In the genomic region with DNA sequence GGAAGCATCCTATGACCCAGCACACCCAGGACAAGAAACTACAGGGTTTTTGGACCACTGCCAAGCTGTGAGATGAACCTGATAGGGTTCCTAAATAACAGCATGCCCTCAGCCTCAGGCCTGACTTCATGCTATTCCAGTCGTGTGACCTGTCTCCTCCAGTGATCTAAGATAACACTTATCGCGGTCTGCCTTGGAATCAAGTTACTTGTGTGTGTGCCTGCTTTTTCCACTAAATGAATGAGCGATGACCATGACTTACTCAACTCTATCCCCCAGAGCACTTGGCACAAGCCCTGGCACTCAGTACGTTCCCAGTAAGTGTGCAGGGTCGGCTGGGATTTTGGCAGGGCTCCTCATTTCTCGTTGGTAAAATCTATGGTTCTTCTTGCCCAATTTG, we compare ENCODE assay signal across 12 cellular contexts.
DNase-seq lines count a peak whose midpoint lies in the region; ATAC-seq and TF ChIP-seq lines count a peak whose summit lies in the region.
"Had no signal": no experiment of that assay in that cellular context is flagged by ENCODE, and none has a peak within 500 bp of the region (broad histone marks: within the 10 kb centered on the region; RNA-seq: fewer than 3 reads in every experiment).

No MANE protein-coding gene starts in this region.

- H3K27ac Mint-ChIP-seq in naive thymus-derived CD8-positive, alpha-beta T cell: no peak overlapping the region
- H3K27ac Mint-ChIP-seq: activated naive CD8-positive, alpha-beta T cell treated with anti-CD3 and anti-CD28 coated beads, Interleukin-2, amount 10 ng/mL, durations not matched to agents 7 days and 5 days had no signal

- DNase-seq in DMS 273 (lab: John Stamatoyannopoulos, UW; ENCODE audit: unreplicated experiment) (peak; percentile 86), LNCaP clone FGC (ENCODE audit: low read depth) (peak; percentile 43), kidney tubule cell (ENCODE audit: low spot score) (peak; percentile 26), GM10248 (ENCODE audit: extremely low spot score) (no peak), NCI-H1048 (lab: John Stamatoyannopoulos, UW) (no peak), NCI-H128 (lab: John Stamatoyannopoulos, UW; ENCODE audit: unreplicated experiment) (no peak)
- no peak for DNase-seq in naive thymus-derived CD8-positive, alpha-beta T cell
- DNase-seq: activated naive CD8-positive, alpha-beta T cell treated with anti-CD3 and anti-CD28 coated beads, Interleukin-2, amount 10 ng/mL, durations not matched to agents 7 days and 5 days; effector memory CD4-positive, alpha-beta T cell; T1000 had no signal

- TF ChIP-seq CTCF in LNCaP clone FGC (IDR thresholded peaks at IDR 0.05; ENCODE audit: control insufficient read depth, extremely low read depth, insufficient read depth) (no peak), VCaP (conservative IDR thresholded peaks at IDR 0.05) (no peak), GM10248 (IDR thresholded peaks at IDR 0.05; ENCODE audit: control extremely low read depth, extremely low read depth, low read depth, missing control alignments) (no peak)

- no peaks in the 10 kb centered on the region for H3K27me3 Mint-ChIP-seq in naive thymus-derived CD8-positive, alpha-beta T cell
- H3K27me3 Mint-ChIP-seq: activated naive CD8-positive, alpha-beta T cell treated with anti-CD3 and anti-CD28 coated beads, Interleukin-2, amount 10 ng/mL, durations not matched to agents 7 days and 5 days had no signal

- POLR2A ChIA-PET in GM10248 (lab: Yijun Ruan, JAX): no interaction called here
- POLR2A ChIA-PET in naive thymus-derived CD8-positive, alpha-beta T cell (lab: Charles Lee): no interaction called here

- no peak overlapping the region for H3K4me3 Mint-ChIP-seq in naive thymus-derived CD8-positive, alpha-beta T cell
- H3K4me3 Mint-ChIP-seq: activated naive CD8-positive, alpha-beta T cell treated with anti-CD3 and anti-CD28 coated beads, Interleukin-2, amount 10 ng/mL, durations not matched to agents 7 days and 5 days had no signal

- H3K4me1 Mint-ChIP-seq in naive thymus-derived CD8-positive, alpha-beta T cell: peaks cover 0 to 3% (median 0%) of the 10 kb centered on the region in 4 donors
- H3K4me1 Mint-ChIP-seq: activated naive CD8-positive, alpha-beta T cell treated with anti-CD3 and anti-CD28 coated beads, Interleukin-2, amount 10 ng/mL, durations not matched to agents 7 days and 5 days had no signal

- ATAC-seq in naive thymus-derived CD8-positive, alpha-beta T cell: no peak

- H3K4me3 ChIP-seq in LNCaP clone FGC (ENCODE audit: low read depth, low read length): no peak overlapping the region
- H3K4me3 ChIP-seq: BLaER1 had no signal

- peaks cover 0 to 8% (median 7%) of the 10 kb centered on the region in 3 donors for H3K36me3 Mint-ChIP-seq in naive thymus-derived CD8-positive, alpha-beta T cell
- H3K36me3 Mint-ChIP-seq: activated naive CD8-positive, alpha-beta T cell treated with anti-CD3 and anti-CD28 coated beads, Interleukin-2, amount 10 ng/mL, durations not matched to agents 7 days and 5 days had no signal

- CTCF ChIA-PET in GM10248 (lab: Yijun Ruan, JAX): no interaction called here

- H3K9me3 Mint-ChIP-seq in naive thymus-derived CD8-positive, alpha-beta T cell: peaks cover 0 to 10% (median 2%) of the 10 kb centered on the region in 9 donors

- H3K27ac ChIP-seq in VCaP: peak overlapping the region; percentile 75
- H3K27ac ChIP-seq: BLaER1 had no signal

Comparison
In these comparisons a context has a peak if more than half of its experiments do, and no peak if none do; other contexts are left out.
1. DNase-seq: peak in DMS 273 (single experiment), LNCaP clone FGC (single experiment) and kidney tubule cell (single experiment); none in GM10248 (single experiment), naive thymus-derived CD8-positive, alpha-beta T cell (0 of 10), NCI-H1048 (single experiment) and NCI-H128 (single experiment).